ENCODE assay signal across 8 cellular contexts in genomic region chr1:8026153-8026975, GRCh38. TPM values are rescaled to one million over a fixed set of nuclear protein-coding genes. Genes with fewer than 3 reads are reported as not detected.
A peak's percentile ranks its signal among the peaks of the same experiment; 100 is the strongest.
DNase-seq lines count a peak whose midpoint lies in the region; ATAC-seq and TF ChIP-seq lines count a peak whose summit lies in the region.

A gene with protein sequence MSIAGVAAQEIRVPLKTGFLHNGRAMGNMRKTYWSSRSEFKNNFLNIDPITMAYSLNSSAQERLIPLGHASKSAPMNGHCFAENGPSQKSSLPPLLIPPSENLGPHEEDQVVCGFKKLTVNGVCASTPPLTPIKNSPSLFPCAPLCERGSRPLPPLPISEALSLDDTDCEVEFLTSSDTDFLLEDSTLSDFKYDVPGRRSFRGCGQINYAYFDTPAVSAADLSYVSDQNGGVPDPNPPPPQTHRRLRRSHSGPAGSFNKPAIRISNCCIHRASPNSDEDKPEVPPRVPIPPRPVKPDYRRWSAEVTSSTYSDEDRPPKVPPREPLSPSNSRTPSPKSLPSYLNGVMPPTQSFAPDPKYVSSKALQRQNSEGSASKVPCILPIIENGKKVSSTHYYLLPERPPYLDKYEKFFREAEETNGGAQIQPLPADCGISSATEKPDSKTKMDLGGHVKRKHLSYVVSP (minus strand): TSS chr1:8026309. CDS start chr1:8015619, 10,690 bp downstream.

- peak within 1 kb of the TSS; percentile 92 for H3K9ac ChIP-seq in adipocyte (ENCODE audit: low read length)

- H3K27ac ChIP-seq in ovary (peak within 1 kb of the TSS; percentile 94 to 99), testis (peak within 1 kb of the TSS; percentile 89 to 91)

- H3K4me1 ChIP-seq in adipocyte (ENCODE audit: control insufficient read depth, insufficient read depth, low read length): peaks cover 52% of the 10 kb centered on the region
- peaks cover 10% of the 10 kb centered on the region for H3K4me1 ChIP-seq in ovary (ENCODE audit: insufficient read depth)
- H3K4me1 ChIP-seq in testis: peaks cover 29% of the 10 kb centered on the region

- peak within 1 kb of the TSS; percentile 97 for H3K4me3 ChIP-seq in adipocyte (ENCODE audit: low read length)
- peak within 1 kb of the TSS; percentile 68 for H3K4me3 ChIP-seq in ovary
- H3K4me3 ChIP-seq in testis: peak within 1 kb of the TSS; percentile 85 to 91

- peak; percentile 97 for DNase-seq in DMS153 treated with DMSO at 0.1 percent for 48 hours (lab: John Stamatoyannopoulos, UW; ENCODE audit: unreplicated experiment)
- peak; percentile 91 for DNase-seq in M059J (ENCODE audit: low read depth)
- DNase-seq in SKM-1 treated with dmso at 0.1 percent for 144 hours (lab: John Stamatoyannopoulos, UW; ENCODE audit: unreplicated experiment): peak; percentile 81
- DNase-seq in adipocyte (ENCODE audit: low read depth): peak; percentile 97
- DNase-seq in Right ventricle myocardium inferior (ENCODE audit: missing footprints): peak; percentile 97
- DNase-seq in ovary: peak; percentile 95 to 98 (median 97)
- DNase-seq in testis: peak; percentile 95

- peak; percentile 35 for TF ChIP-seq EP300 in ovary (IDR thresholded peaks at IDR 0.05)

- intact Hi-C loops in Right ventricle myocardium inferior (cut with DNase I): loop anchor here (1.0 to 5.0 kb wide), 4 partner anchors 44 to 292 kb away; partner anchors contain the start of gene SLC45A1
- intact Hi-C loops in ovary (cut with DNase I): loop anchor here (5.0 to 10.0 kb wide), 4 partner anchors 111 to 318 kb away; partner anchors contain the start of gene SLC45A1 (in 2 of the 4)
- intact Hi-C loops in testis (cut with DNase I; ENCODE audit: low total_unique reads): loop anchor here (10.0 kb wide), 1 partner anchor 288 kb away; the partner anchor contains the start of gene SLC45A1

- H3K27me3 ChIP-seq in adipocyte (replicated peaks; ENCODE audit: control insufficient read depth, insufficient read depth, low read length): no peaks in the 10 kb centered on the region
- H3K27me3 ChIP-seq in ovary: no peaks in the 10 kb centered on the region
- H3K27me3 ChIP-seq in testis: no peaks in the 10 kb centered on the region

- H3K36me3 ChIP-seq in adipocyte (ENCODE audit: control insufficient read depth, insufficient read depth, low read length, severe bottlenecking) (peaks cover 3% of the 10 kb centered on the region), ovary (no peaks in the 10 kb centered on the region), testis (ENCODE audit: low read depth, missing control alignments) (no peaks in the 10 kb centered on the region)

- peak in 2 of 3 donors; percentile 36 to 37 for TF ChIP-seq CTCF in ovary (IDR thresholded peaks at IDR 0.05)
- TF ChIP-seq CTCF in testis (IDR thresholded peaks at IDR 0.05): no peak

- ATAC-seq in GM21786 (IDR thresholded peaks at IDR 0.05; ENCODE audit: unreplicated experiment): peak; percentile 74
- ATAC-seq in Right ventricle myocardium inferior: peak; percentile 97

- TF ChIP-seq POLR2A in ovary (IDR thresholded peaks at IDR 0.05) (peak; percentile 99), testis (IDR thresholded peaks at IDR 0.05) (peak; percentile 99)

- H3K9me3 ChIP-seq in adipocyte (ENCODE audit: control insufficient read depth, low read length) (no peaks in the 10 kb centered on the region), ovary (no peaks in the 10 kb centered on the region), testis (no peaks in the 10 kb centered on the region)

- WGBS in ovary, 3 donors: 2 to 6% (median 3%) methylated on average over 80 to 98 of the region's 98 CpGs
- 9 to 14% methylated on average over 29 to 54 of the region's 98 CpGs for WGBS in testis, 2 donors

RNA-seq across cellular contexts. Expression of the gene that starts here (rescaled TPM):
- total RNA-seq in M059J (2014; rRNA removed; shearing (Covaris generic)): 127 and 146 TPM in 2 replicates
- 12.8 TPM for total RNA-seq in Right ventricle myocardium inferior
- 100 to 1,000 TPM in 5 of 7 donors, 10 to 100 TPM in 2; 61.3 to 256 (median 110) TPM for total RNA-seq in ovary
- polyA plus RNA-seq in ovary: 10 to 100 TPM; 72.2 to 94.1 TPM
- 10 to 100 TPM; 43.3 to 47.9 TPM for total RNA-seq in testis
- polyA plus RNA-seq in testis (ENCODE audit: insufficient read depth, low read depth, low replicate concordance): 27.3 TPM

Comparison
In these comparisons a context has a peak if more than half of its experiments do, and no peak if none do; other contexts are left out.
1. Peak in every context shown above with its lines: DNase-seq, ATAC-seq, H3K4me3 ChIP-seq and H3K27ac ChIP-seq.
2. CTCF ChIP-seq: peak in ovary (2 of 3); none in testis (0 of 3).